23 cellular contexts compared by ENCODE assay signal in the genomic region with DNA sequence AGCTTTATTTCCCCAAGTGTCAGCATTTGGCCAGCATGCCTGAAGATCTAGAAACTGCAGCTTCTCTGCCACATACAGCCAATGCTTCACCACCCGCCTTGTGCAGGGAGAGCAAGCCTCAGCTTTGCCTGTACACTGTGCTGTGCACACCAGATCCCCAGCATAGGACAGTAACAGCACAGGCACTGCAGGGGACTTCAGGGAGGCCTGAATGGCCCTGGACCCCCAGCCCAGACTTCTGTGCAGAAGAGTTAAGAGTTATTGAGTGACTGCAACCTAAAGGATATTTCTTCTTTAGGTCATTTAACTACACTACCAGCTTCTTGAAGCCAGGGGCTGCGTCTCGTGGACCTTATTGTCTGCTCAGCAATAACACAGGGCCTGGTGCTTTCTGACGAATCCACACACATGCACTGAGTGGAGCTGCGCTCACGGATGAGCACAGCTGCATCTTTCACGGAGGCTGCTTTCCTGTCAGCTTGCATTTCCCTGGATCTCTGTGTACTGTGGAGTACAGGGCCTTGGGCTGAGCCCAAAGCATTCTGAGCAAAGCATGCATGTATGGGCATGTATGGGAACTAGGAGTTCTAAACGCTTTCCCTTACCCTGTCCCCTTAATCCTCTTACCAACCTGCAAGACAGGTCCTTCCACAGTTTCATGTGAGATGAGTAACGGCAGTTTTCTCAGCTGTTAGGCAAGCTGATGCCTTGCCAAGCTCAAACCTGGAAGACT. TPM values are rescaled to one million over a fixed set of nuclear protein-coding genes. Genes with fewer than 3 reads are reported as not detected.
DNase-seq lines count a peak whose midpoint lies in the region; ATAC-seq, FAIRE-seq and TF ChIP-seq lines count a peak whose summit lies in the region.
"Had no signal": no experiment of that assay in that cellular context is flagged by ENCODE, and none has a peak within 500 bp of the region (broad histone marks: within the 10 kb centered on the region; RNA-seq: fewer than 3 reads in every experiment).

No MANE protein-coding gene starts in this region.

- H3K4me1 ChIP-seq in A549 (no peaks in the 10 kb centered on the region), esophagus (ENCODE audit: control insufficient read depth in 2 of 2, insufficient read depth in 2 of 2, low read length in 1 of 2) (peaks cover 5 to 31% of the 10 kb centered on the region in 2 donors), prostate gland (replicated peaks) (no peaks in the 10 kb centered on the region)
- H3K4me1 ChIP-seq: ascending aorta had no signal

- H3K36me3 ChIP-seq in esophagus (ENCODE audit: control insufficient read depth in 2 of 2, insufficient read depth in 2 of 2, low read length in 1 of 2) (no peaks in the 10 kb centered on the region), prostate gland (no peaks in the 10 kb centered on the region)
- H3K36me3 ChIP-seq: ascending aorta, heart left ventricle, ovary had no signal

- POLR2A ChIA-PET in A549 (lab: Yijun Ruan, JAX), result no interaction called here

- no peak overlapping the region for H3K4me2 ChIP-seq in A549

- H3K9me3 ChIP-seq in A549 (no peaks in the 10 kb centered on the region), esophagus (ENCODE audit: control insufficient read depth in 2 of 2, insufficient read depth in 1 of 2, low read depth in 1 of 2, low read length in 1 of 2) (no peaks in the 10 kb centered on the region), prostate gland (no peaks in the 10 kb centered on the region)
- H3K9me3 ChIP-seq: ascending aorta, heart left ventricle, ovary had no signal

- H3K27me3 ChIP-seq in esophagus (ENCODE audit: control insufficient read depth in 1 of 2, insufficient read depth in 2 of 2, low read length in 2 of 2), result no peaks in the 10 kb centered on the region
- no peaks in the 10 kb centered on the region for H3K27me3 ChIP-seq in prostate gland (replicated peaks; ENCODE audit: insufficient read depth)
- H3K27me3 ChIP-seq: ascending aorta, heart left ventricle, ovary had no signal

- no peak for TF ChIP-seq CTCF in A549 (IDR thresholded peaks at IDR 0.05)
- no peak for TF ChIP-seq CTCF in prostate gland (IDR thresholded peaks at IDR 0.05)

- H3K27ac ChIP-seq in A549 (no peak overlapping the region), esophagus (ENCODE audit: low read depth in 2 of 2, low read length in 1 of 2) (peak overlapping the region; percentile 92 to 94), prostate gland (peak overlapping the region; percentile 28 to 58)
- H3K27ac ChIP-seq: ascending aorta, ovary had no signal

- TF ChIP-seq EP300 in A549 (IDR thresholded peaks at IDR 0.05), result no peak

- 58% methylated on average over 9 of the region's 9 CpGs for WGBS in A549 (ENCODE audit: missing lambda C conversion rate)
- WGBS in esophagus, 2 donors, result 40 to 61% methylated on average over 9 of the region's 9 CpGs
- WGBS in prostate gland, result 37% methylated on average over 9 of the region's 9 CpGs

- no peak for DNase-seq in A549 (ENCODE audit: low read depth in 1 of 2, low spot score in 1 of 2)
- DNase-seq in NCI-H510A treated with DMSO at 0.1 percent for 48 hours (lab: John Stamatoyannopoulos, UW), result peak; percentile 51
- peak; percentile 89 for DNase-seq in prostate gland (ENCODE audit: low spot score)
- DNase-seq in putamen (ENCODE audit: low spot score), result no peak
- no peak for DNase-seq in AML-193 (lab: John Stamatoyannopoulos, UW)
- DNase-seq in NCI-H69 (lab: John Stamatoyannopoulos, UW), result no peak
- DNase-seq in HT-29 (ENCODE audit: low spot score), result no peak
- DNase-seq: activated T-cell treated with anti-CD3 and anti-CD28 coated beads, Interleukin-2, amount 50 U/mL, for 4 hours; CD4-positive, alpha-beta T cell; DMS53; effector memory CD8-positive, alpha-beta T cell; heart left ventricle; NCI-H2029 treated with DMSO at 0.1 percent for 48 hours; NCI-H526 treated with DMSO at 0.1 percent for 48 hours; OCI-M1; ovary; stimulated activated CD4-positive, alpha-beta T cell treated with anti-CD3 and anti-CD28 coated beads, Interleukin-4, amount 100 ng/mL, for 4 hours; T-helper 17 cell had no signal

- ATAC-seq in A549, result no peak
- ATAC-seq: activated T-cell treated with anti-CD3 and anti-CD28 coated beads, Interleukin-2, amount 50 U/mL, for 4 hours; effector memory CD8-positive, alpha-beta T cell; T-helper 17 cell had no signal

- H3K4me3 ChIP-seq in A549 (no peak overlapping the region), esophagus (ENCODE audit: low read depth in 1 of 2, low read length in 2 of 2) (no peak overlapping the region), prostate gland (no peak overlapping the region)
- H3K4me3 ChIP-seq: ascending aorta, heart left ventricle, lung, ovary had no signal

- TF ChIP-seq POLR2A in A549 (IDR thresholded peaks at IDR 0.05; ENCODE audit: low read length), result no peak
- TF ChIP-seq POLR2A in prostate gland (IDR thresholded peaks at IDR 0.05), result no peak

- intact Hi-C loops in prostate gland (cut with DNase I), result no loop called here

- FAIRE-seq in A549 (lab: Jason Lieb, UNC), result no peak

- CTCF ChIA-PET in A549 (lab: Yijun Ruan, JAX), result interaction anchor here (0.6 to 1.8 kb wide), 7 partner anchors 9 to 239 kb away, joined by 3 to 7 read pairs (median 5); no protein-coding TSS in a partner anchor

- TF ChIP-seq RAD21 in A549 (conservative IDR thresholded peaks at IDR 0.05 in 1 of 2, IDR thresholded peaks at IDR 0.05 in 1 of 2), result no peak

TF ChIP-seq in A549, 52 proteins besides CTCF, POLR2A, EP300 and RAD21:
- TF ChIP-seq NPAS2 (CRISPR knock-in tag; IDR thresholded peaks at IDR 0.05; ENCODE audit: borderline replicate concordance) (no peak), MAFK (IDR thresholded peaks at IDR 0.05; ENCODE audit: partially characterized antibody) (peak; percentile 64)
- TF ChIP-seq, protein P1, sequence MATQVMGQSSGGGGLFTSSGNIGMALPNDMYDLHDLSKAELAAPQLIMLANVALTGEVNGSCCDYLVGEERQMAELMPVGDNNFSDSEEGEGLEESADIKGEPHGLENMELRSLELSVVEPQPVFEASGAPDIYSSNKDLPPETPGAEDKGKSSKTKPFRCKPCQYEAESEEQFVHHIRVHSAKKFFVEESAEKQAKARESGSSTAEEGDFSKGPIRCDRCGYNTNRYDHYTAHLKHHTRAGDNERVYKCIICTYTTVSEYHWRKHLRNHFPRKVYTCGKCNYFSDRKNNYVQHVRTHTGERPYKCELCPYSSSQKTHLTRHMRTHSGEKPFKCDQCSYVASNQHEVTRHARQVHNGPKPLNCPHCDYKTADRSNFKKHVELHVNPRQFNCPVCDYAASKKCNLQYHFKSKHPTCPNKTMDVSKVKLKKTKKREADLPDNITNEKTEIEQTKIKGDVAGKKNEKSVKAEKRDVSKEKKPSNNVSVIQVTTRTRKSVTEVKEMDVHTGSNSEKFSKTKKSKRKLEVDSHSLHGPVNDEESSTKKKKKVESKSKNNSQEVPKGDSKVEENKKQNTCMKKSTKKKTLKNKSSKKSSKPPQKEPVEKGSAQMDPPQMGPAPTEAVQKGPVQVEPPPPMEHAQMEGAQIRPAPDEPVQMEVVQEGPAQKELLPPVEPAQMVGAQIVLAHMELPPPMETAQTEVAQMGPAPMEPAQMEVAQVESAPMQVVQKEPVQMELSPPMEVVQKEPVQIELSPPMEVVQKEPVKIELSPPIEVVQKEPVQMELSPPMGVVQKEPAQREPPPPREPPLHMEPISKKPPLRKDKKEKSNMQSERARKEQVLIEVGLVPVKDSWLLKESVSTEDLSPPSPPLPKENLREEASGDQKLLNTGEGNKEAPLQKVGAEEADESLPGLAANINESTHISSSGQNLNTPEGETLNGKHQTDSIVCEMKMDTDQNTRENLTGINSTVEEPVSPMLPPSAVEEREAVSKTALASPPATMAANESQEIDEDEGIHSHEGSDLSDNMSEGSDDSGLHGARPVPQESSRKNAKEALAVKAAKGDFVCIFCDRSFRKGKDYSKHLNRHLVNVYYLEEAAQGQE (IDR thresholded peaks at IDR 0.05), result no peak

RNA-seq across cellular contexts. Expression of a gene that starts 14.1 kb away (rescaled TPM):
- not detected in 2 replicates for polyA plus RNA-seq in A549 (2011; rRNA removed)
- not detected in 2 replicates for polyA plus RNA-seq in A549 (2012; cell fraction: cytosol; rRNA removed)
- polyA plus RNA-seq in A549 (2012; cell fraction: nucleus; rRNA removed), result not detected in 2 replicates
- not detected in 3 replicates for polyA plus RNA-seq in A549 (2017; fragmentation: RNase III; extraction: RNeasy Plus Mini Kit Qiagen cat#74134 plus additional on column Dnase treatment)
- polyA minus RNA-seq in A549 (2011; rRNA and poly(A)+ RNA removed), result not detected in 2 replicates
- 1 to 10 TPM; 1.8 to 2.8 TPM for polyA plus RNA-seq in esophagus
- 10 to 100 TPM; 13.9 to 31.1 TPM for total RNA-seq in prostate gland
- total RNA-seq in HT-29 (2014; rRNA removed; shearing (Covaris generic)), result not detected in 2 replicates
- total RNA-seq: myocyte, SK-MEL-5 had no signal

RNA-seq across cellular contexts. Expression of a gene that starts 50.7 kb away (rescaled TPM):
- polyA plus RNA-seq in A549 (2011; rRNA removed) (26.8 and 29.6 TPM in 2 replicates), A549 (2017; fragmentation: RNase III; extraction: RNeasy Plus Mini Kit Qiagen cat#74134 plus additional on column Dnase treatment) (19.1 to 28.1 TPM (median 25.8 TPM) in 3 replicates), esophagus (10 to 100 TPM in 1 of 2 donors, 1 to 10 TPM in 1; 9.5 to 29.7 TPM)
- 16.5 and 21.6 TPM in 2 replicates for polyA plus RNA-seq in A549 (2012; cell fraction: cytosol; rRNA removed)
- 40.4 and 67.1 TPM in 2 replicates for polyA plus RNA-seq in A549 (2012; cell fraction: nucleus; rRNA removed)
- 9.7 and 9.9 TPM in 2 replicates for polyA minus RNA-seq in A549 (2011; rRNA and poly(A)+ RNA removed)
- 10 to 100 TPM in 1 of 2 donors, 1 to 10 TPM in 1; 6.6 to 88.4 TPM for total RNA-seq in prostate gland
- total RNA-seq in HT-29 (2014; rRNA removed; shearing (Covaris generic)), result not detected in 2 replicates
- total RNA-seq: SK-MEL-5 had no signal

Comparison
In these comparisons a context has a peak if more than half of its experiments do, and no peak if none do; other contexts are left out.
1. DNase-seq: peak in NCI-H510A treated with DMSO at 0.1 percent for 48 hours (single experiment) and prostate gland (single experiment); none in A549 (0 of 2), putamen (single experiment), AML-193 (0 of 2), NCI-H69 (single experiment) and HT-29 (single experiment).
2. H3K27ac ChIP-seq: peak in esophagus (2 of 2) and prostate gland (2 of 2); none in A549 (0 of 2).
3. RNA of a gene that starts 14.1 kb away (total RNA-seq): 13.9 to 31.1 TPM in prostate gland; not detected in HT-29; every median in the first group is over 10 times any median in the second.